Comparison of ENCODE assay signal across 13 cellular contexts in the genomic region with DNA sequence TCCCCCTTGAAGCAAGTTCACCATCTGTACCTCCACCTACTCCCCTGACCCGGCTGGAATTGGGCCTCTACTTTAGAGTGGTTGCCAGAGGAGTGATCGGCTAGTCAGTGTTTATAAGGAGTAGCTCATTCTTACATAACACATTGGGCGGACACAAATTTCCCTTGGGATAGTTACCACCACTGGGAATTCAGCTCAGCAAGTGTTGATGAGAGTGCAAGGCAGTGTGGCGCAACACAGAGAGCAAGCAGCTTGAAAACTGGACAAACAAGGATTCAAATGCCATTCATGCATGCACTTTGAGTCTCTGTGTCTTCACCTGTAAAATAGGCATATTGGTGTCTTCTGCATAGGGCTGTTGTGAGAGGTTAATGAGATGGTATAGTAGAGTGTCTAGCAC.
"Had no signal": no experiment of that assay in that cellular context is flagged by ENCODE, and none has a peak within 500 bp of the region (broad histone marks: within the 10 kb centered on the region; RNA-seq: fewer than 3 reads in every experiment).

No MANE protein-coding gene starts in this region.

- H3K27ac ChIP-seq: colonic mucosa, suprapubic skin had no signal

- H3K27ac Mint-ChIP-seq: activated T-cell treated with anti-CD3 and anti-CD28 coated beads, Interleukin-2, amount 50 U/mL, for 24 hours; naive thymus-derived CD8-positive, alpha-beta T cell; type B pancreatic cell had no signal

- H3K4me1 Mint-ChIP-seq: naive thymus-derived CD8-positive, alpha-beta T cell had no signal

- H3K4me3 Mint-ChIP-seq: activated T-cell treated with anti-CD3 and anti-CD28 coated beads, Interleukin-2, amount 50 U/mL, for 24 hours; naive thymus-derived CD8-positive, alpha-beta T cell; type B pancreatic cell had no signal

- H3K4me1 ChIP-seq: colonic mucosa, suprapubic skin had no signal

- H3K4me3 ChIP-seq: colonic mucosa, mucosa of descending colon, suprapubic skin had no signal

- H3K27me3 ChIP-seq: colonic mucosa, suprapubic skin had no signal

- H3K27me3 Mint-ChIP-seq: activated T-cell treated with anti-CD3 and anti-CD28 coated beads, Interleukin-2, amount 50 U/mL, for 24 hours had no signal

- H3K36me3 ChIP-seq: colonic mucosa, suprapubic skin had no signal

- DNase-seq: activated CD4-positive, CD25-positive, alpha-beta regulatory T cell treated with anti-CD3 and anti-CD28 coated beads, Interleukin-2, amount 50 U/mL, for 72 hours; activated naive CD4-positive, alpha-beta T cell treated with anti-CD3 and anti-CD28 coated beads, Interleukin-2, amount 50 U/mL, for 16 hours; activated T-cell treated with anti-CD3 and anti-CD28 coated beads, Interleukin-2, amount 50 U/mL, for 24 hours; caudate nucleus; colonic mucosa; mucosa of descending colon; naive thymus-derived CD8-positive, alpha-beta T cell; small intestine; stimulated activated CD4-positive, alpha-beta T cell treated with anti-CD3 and anti-CD28 coated beads, Interleukin-4, amount 100 ng/mL, for 24 hours; stimulated activated naive CD8-positive, alpha-beta T cell treated with anti-CD3 and anti-CD28 coated beads, Interleukin-15, Interleukin-2, amounts not matched to agents 100 U/mL and 50 U/mL, for 24 hours had no signal

- H3K9me3 Mint-ChIP-seq: activated T-cell treated with anti-CD3 and anti-CD28 coated beads, Interleukin-2, amount 50 U/mL, for 24 hours; naive thymus-derived CD8-positive, alpha-beta T cell; type B pancreatic cell had no signal

- ATAC-seq: mucosa of descending colon; naive thymus-derived CD8-positive, alpha-beta T cell; stimulated activated naive CD8-positive, alpha-beta T cell treated with anti-CD3 and anti-CD28 coated beads, Interleukin-15, Interleukin-2, amounts not matched to agents 100 U/mL and 50 U/mL, for 24 hours had no signal

- H3K36me3 Mint-ChIP-seq: naive thymus-derived CD8-positive, alpha-beta T cell; type B pancreatic cell had no signal

- FAIRE-seq: islet of Langerhans, small intestine had no signal

- H3K9me3 ChIP-seq: colonic mucosa, mucosa of descending colon, suprapubic skin had no signal
